Comparison of ENCODE assay signal across 8 cellular contexts in genomic region chrX:103687696-103688191, GRCh38. TPM values are rescaled to one million over a fixed set of nuclear protein-coding genes. Genes with fewer than 3 reads are reported as not detected.
A peak's percentile ranks its signal among the peaks of the same experiment; 100 is the strongest.
DNase-seq lines count a peak whose midpoint lies in the region; ATAC-seq, FAIRE-seq and TF ChIP-seq lines count a peak whose summit lies in the region.

No MANE protein-coding gene starts in this region.

- H3K4me3 ChIP-seq in GM12878 (peak overlapping the region; percentile 73), iPS DF 6.9 (ENCODE audit: low read length) (peak overlapping the region; percentile 11; the same call in 1 of the 2 replicates)

- RAD21 ChIA-PET in GM12878 (lab: Charles Lee; ENCODE audit: unreplicated experiment) = no interaction called here

- SMC1A ChIA-PET in GM12878 (lab: Charles Lee; ENCODE audit: uncharacterized antibody, unreplicated experiment) = interaction anchor here (1.0 kb wide), 1 partner anchor 157 kb away, joined by 5 read pairs; no protein-coding TSS in a partner anchor

- no peak overlapping the region for H3K4me3 Mint-ChIP-seq in T-helper 2 cell treated with Interferon-gamma antibody and Interleukin-4, amounts not matched to agents 5 μg/mL and 100 μg/mL, for 36 hours

- TF ChIP-seq RAD21 in GM12878 (IDR thresholded peaks at IDR 0.05; ENCODE audit: insufficient read depth, low read depth, low read length) = peak; percentile 52

- TF ChIP-seq EP300 in GM12878 (IDR thresholded peaks at IDR 0.05; ENCODE audit: borderline replicate concordance in 1 of 2, control insufficient read depth in 1 of 2, low read depth in 2 of 2, low read length in 2 of 2) = no peak

- no peak overlapping the region for H3K27ac Mint-ChIP-seq in T-helper 2 cell treated with Interferon-gamma antibody and Interleukin-4, amounts not matched to agents 5 μg/mL and 100 μg/mL, for 36 hours

- H3K9me3 ChIP-seq in GM12878 (replicated peaks; ENCODE audit: control insufficient read depth, insufficient read depth, low read length) (no peaks in the 10 kb centered on the region; the same call in 2 of the 3 replicates), iPS DF 6.9 (ENCODE audit: control insufficient read depth, insufficient read depth, low read length) (no peaks in the 10 kb centered on the region)

- H3K27me3 ChIP-seq in GM12878 (replicated peaks in 1 of 2; ENCODE audit: control insufficient read depth in 2 of 2, insufficient read depth in 2 of 2, low read length in 1 of 2) = no peaks in the 10 kb centered on the region
- no peaks in the 10 kb centered on the region for H3K27me3 ChIP-seq in iPS DF 6.9 (ENCODE audit: control insufficient read depth, insufficient read depth, low read length)

- H4K20me1 ChIP-seq in GM12878 (ENCODE audit: control insufficient read depth, insufficient read depth) = no peaks in the 10 kb centered on the region

- no peak for TF ChIP-seq POLR2A in GM12878 (IDR thresholded peaks at IDR 0.05; ENCODE audit: low read depth, low read length)

- peaks cover 4% of the 10 kb centered on the region for H3K4me1 Mint-ChIP-seq in T-helper 2 cell treated with Interferon-gamma antibody and Interleukin-4, amounts not matched to agents 5 μg/mL and 100 μg/mL, for 36 hours (ENCODE audit: low read depth)

- BruUV-seq in GM12878 (replicated peaks; lab: Mats Ljungman, UMichigan) = no TSS peak

- CTCF ChIA-PET in GM10248 (lab: Yijun Ruan, JAX) (interaction anchor here (1.2 kb wide), 1 partner anchor 24 kb away, joined by 5 read pairs; no protein-coding TSS in a partner anchor), GM12878 (lab: Yijun Ruan, JAX) (no interaction called here)

- H3K79me2 ChIP-seq in GM12878 (ENCODE audit: control insufficient read depth, insufficient read depth, low read length) = peaks cover 26% of the 10 kb centered on the region

- POLR2A ChIA-PET in GM10248 (lab: Yijun Ruan, JAX) (interaction anchor here (0.7 to 1.0 kb wide), 3 partner anchors 128 to 1105 kb away, joined by 4 to 8 read pairs (median 7); no protein-coding TSS in a partner anchor), GM12878 (lab: Charles Lee) (interaction anchor here (0.7 kb wide), 1 partner anchor 707 kb away, joined by 5 read pairs; no protein-coding TSS in a partner anchor)

- peak overlapping the region; percentile 81 for H2AFZ ChIP-seq in GM12878 (ENCODE audit: control insufficient read depth, low read depth, low read length)

- peak; percentile 13 for DNase-seq in GM10248 (ENCODE audit: extremely low spot score)
- peak; percentile 73 for DNase-seq in NCI-H1436 treated with DMSO at 0.1 percent for 48 hours (lab: John Stamatoyannopoulos, UW)
- DNase-seq in T-helper 2 cell treated with Interferon-gamma antibody and Interleukin-4, amounts not matched to agents 5 μg/mL and 100 μg/mL, for 36 hours (ENCODE audit: low spot score) = peak; percentile 34
- peak; percentile 37 for DNase-seq in GM12878 (ENCODE audit: low read depth, low spot score)
- peak; percentile 61 for DNase-seq in iPS DF 6.9 (ENCODE audit: low read depth, low spot score)
- DNase-seq in sciatic nerve (ENCODE audit: low spot score) = peak; percentile 89
- no peak for DNase-seq in GM19238 (ENCODE audit: insufficient read length, low spot score)

- TF ChIP-seq CTCF in GM10248 (IDR thresholded peaks at IDR 0.05; ENCODE audit: control extremely low read depth, extremely low read depth, low read depth, missing control alignments) = peak; percentile 47
- peak; percentile 58 to 66 (median 63); a peak in 5 of 6 replicates for TF ChIP-seq CTCF in GM12878 (IDR thresholded peaks at IDR 0.05 in 2 of 3, conservative IDR thresholded peaks at IDR 0.05 in 1 of 3; ENCODE audit: control insufficient read depth in 2 of 3, extremely low read depth in 1 of 3, insufficient read depth in 1 of 3, low read depth in 3 of 3, low read length in 3 of 3)

- intact Hi-C loops in GM12878 (cut with micrococcal nuclease; ENCODE audit: unreplicated experiment) (loop anchor here (1.0 to 5.0 kb wide), 3 partner anchors 58 to 425 kb away; partner anchors contain the start of gene ZCCHC18), sciatic nerve (cut with DNase I) (loop anchor here (10.0 kb wide), 1 partner anchor 127 kb away; no protein-coding TSS in a partner anchor)

- H3K27me3 Mint-ChIP-seq in T-helper 2 cell treated with Interferon-gamma antibody and Interleukin-4, amounts not matched to agents 5 μg/mL and 100 μg/mL, for 36 hours (ENCODE audit: low read depth) = no peaks in the 10 kb centered on the region

- FAIRE-seq in GM12878 (lab: Jason Lieb, UNC) = no peak

- H3K4me1 ChIP-seq in GM12878 (ENCODE audit: control insufficient read depth, insufficient read depth, low read length) (no peaks in the 10 kb centered on the region), iPS DF 6.9 (ENCODE audit: control insufficient read depth, insufficient read depth, low read length) (no peaks in the 10 kb centered on the region)

- peaks cover 14% of the 10 kb centered on the region for H3K36me3 Mint-ChIP-seq in T-helper 2 cell treated with Interferon-gamma antibody and Interleukin-4, amounts not matched to agents 5 μg/mL and 100 μg/mL, for 36 hours (ENCODE audit: low read depth)

- H3K36me3 ChIP-seq in GM12878 (ENCODE audit: control insufficient read depth in 2 of 2, insufficient read depth in 2 of 2, low read length in 1 of 2) (0 out of 4 replicates have a peak, but pooled peaks cover 0 to 1% of the 10 kb centered on the region in 2 experiments), iPS DF 6.9 (ENCODE audit: control insufficient read depth, insufficient read depth, low read length) (no peaks in the 10 kb centered on the region)

- peak overlapping the region; percentile 67 for H3K4me2 ChIP-seq in GM12878 (ENCODE audit: control insufficient read depth, insufficient read depth)

- WGBS in GM12878 (ENCODE audit: insufficient coverage, insufficient replicate concordance, low lambda C conversion rate, missing lambda C conversion rate) = 26% methylated on average over 16 of the region's 16 CpGs
- no CpG with 5 or more reads among the region's 16 CpGs for WGBS in iPS DF 6.9 (ENCODE audit: insufficient coverage, insufficient read length)

- ATAC-seq in GM12878 (peak; percentile 40), sciatic nerve (peak; percentile 51), HG03354 (IDR thresholded peaks at IDR 0.05; ENCODE audit: poor library complexity, severe bottlenecking, unreplicated experiment) (no peak)

- peak overlapping the region; percentile 83 for H3K9ac ChIP-seq in GM12878 (ENCODE audit: control insufficient read depth, insufficient read depth, low read length)

- in situ Hi-C loops in GM12878 (cut with MboI) = loop anchor here (10.0 kb wide), 1 partner anchor 467 kb away; the partner anchor contains the start of gene SLC25A53

- H3K9me3 Mint-ChIP-seq in T-helper 2 cell treated with Interferon-gamma antibody and Interleukin-4, amounts not matched to agents 5 μg/mL and 100 μg/mL, for 36 hours = no peaks in the 10 kb centered on the region

- H3K27ac ChIP-seq in GM12878 (ENCODE audit: control insufficient read depth, insufficient read depth) (peak overlapping the region; percentile 91), iPS DF 6.9 (ENCODE audit: low read length) (no peak overlapping the region)

RNA-seq across cellular contexts. Expression of gene MORF4L2, which starts 1.2 kb away (rescaled TPM):
- 77.3 and 78.7 TPM in 2 replicates for total RNA-seq in GM12878 (2013; cell fraction: nucleolus; rRNA removed)
- 121 and 154 TPM in 2 replicates for total RNA-seq in GM12878 (2014; rRNA removed)
- total RNA-seq in GM12878 (2014; rRNA removed; fragmentation: Illumina TruSeq; extraction: Trizol) = 188 and 189 TPM in 2 replicates
- 154 and 167 TPM in 2 replicates for total RNA-seq in GM12878 (2021)
- 132 TPM for polyA plus RNA-seq in GM12878 (2011; ENCODE audit: low read depth)
- 246 and 326 TPM in 2 replicates for polyA plus RNA-seq in GM12878 (2011; rRNA removed)
- 119 and 165 TPM in 2 replicates for polyA plus RNA-seq in GM12878 (2011; cell fraction: cytosol; rRNA removed)
- 97.3 and 98.7 TPM in 2 replicates for polyA plus RNA-seq in GM12878 (2011; cell fraction: nucleus; rRNA removed)
- polyA plus RNA-seq in GM12878 (2012) = 155 and 156 TPM in 2 replicates
- polyA plus RNA-seq in GM12878 (2014; fragmentation: Illumina TruSeq; extraction: Trizol) = 311 and 381 TPM in 2 replicates
- 100 to 1,000 TPM; 118 to 235 TPM for polyA plus RNA-seq in GM12878 (2014; fragmentation: Nextera tagmentation; extraction: Ambion mirVana)
- polyA plus RNA-seq in GM12878 (2014; rRNA removed) = 119 and 150 TPM in 2 replicates
- polyA plus RNA-seq in GM12878 (2016; fragmentation: Nextera tagmentation; extraction: Ambion mirVana) = 100 to 1,000 TPM; 210 to 215 TPM
- polyA minus RNA-seq in GM12878 (2011; rRNA and poly(A)+ RNA removed) = 76.2 and 86.8 TPM in 2 replicates
- polyA minus RNA-seq in GM12878 (2011; cell fraction: cytosol; rRNA and poly(A)+ RNA removed) = 43.0 and 44.2 TPM in 2 replicates
- polyA minus RNA-seq in GM12878 (2011; cell fraction: nucleus; rRNA and poly(A)+ RNA removed) = 24.2 and 27.3 TPM in 2 replicates
- total RNA-seq in sciatic nerve = 224 TPM

RNA-seq across cellular contexts. Expression of gene TMEM31, which starts 23.0 kb away (rescaled TPM):
- not detected in 2 replicates for total RNA-seq in GM12878 (2013; cell fraction: nucleolus; rRNA removed)
- not detected in 2 replicates for total RNA-seq in GM12878 (2014; rRNA removed)
- total RNA-seq in GM12878 (2014; rRNA removed; fragmentation: Illumina TruSeq; extraction: Trizol) = not detected in 2 replicates
- not detected in 2 replicates for total RNA-seq in GM12878 (2021)
- polyA plus RNA-seq in GM12878 (2011; ENCODE audit: low read depth) = not detected
- polyA plus RNA-seq in GM12878 (2011; rRNA removed) = 0.13 TPM in 1 of 2 replicates, not detected in the other
- 0.09 TPM in 1 of 2 replicates, not detected in the other for polyA plus RNA-seq in GM12878 (2011; cell fraction: cytosol; rRNA removed)
- not detected in 2 replicates for polyA plus RNA-seq in GM12878 (2011; cell fraction: nucleus; rRNA removed)
- 0.29 TPM in 1 of 2 replicates, not detected in the other for polyA plus RNA-seq in GM12878 (2012)
- 0.18 TPM in 1 of 2 replicates, not detected in the other for polyA plus RNA-seq in GM12878 (2014; fragmentation: Illumina TruSeq; extraction: Trizol)
- not detected for polyA plus RNA-seq in GM12878 (2014; fragmentation: Nextera tagmentation; extraction: Ambion mirVana)
- polyA plus RNA-seq in GM12878 (2014; rRNA removed) = not detected in 2 replicates
- polyA plus RNA-seq in GM12878 (2016; fragmentation: Nextera tagmentation; extraction: Ambion mirVana) = not detected
- polyA minus RNA-seq in GM12878 (2011; rRNA and poly(A)+ RNA removed) = not detected in 2 replicates
- not detected in 2 replicates for polyA minus RNA-seq in GM12878 (2011; cell fraction: cytosol; rRNA and poly(A)+ RNA removed)
- polyA minus RNA-seq in GM12878 (2011; cell fraction: nucleus; rRNA and poly(A)+ RNA removed) = not detected in 2 replicates
- 1.4 TPM for total RNA-seq in sciatic nerve

RNA-seq across cellular contexts. Expression of gene TCEAL1, which starts 59.0 kb away (rescaled TPM):
- total RNA-seq in GM12878 (2013; cell fraction: nucleolus; rRNA removed) = 4.4 and 5.4 TPM in 2 replicates
- total RNA-seq in GM12878 (2014; rRNA removed) (14.0 and 17.5 TPM in 2 replicates), GM12878 (2014; rRNA removed; fragmentation: Illumina TruSeq; extraction: Trizol) (16.3 and 17.0 TPM in 2 replicates), GM12878 (2021) (10.1 and 12.5 TPM in 2 replicates), sciatic nerve (25.4 TPM)
- polyA plus RNA-seq in GM12878 (2011; ENCODE audit: low read depth) = 11.7 TPM
- polyA plus RNA-seq in GM12878 (2011; rRNA removed) (15.7 and 25.7 TPM in 2 replicates), GM12878 (2014; fragmentation: Illumina TruSeq; extraction: Trizol) (20.4 and 20.5 TPM in 2 replicates), GM12878 (2014; fragmentation: Nextera tagmentation; extraction: Ambion mirVana) (10 to 100 TPM; 19.0 to 24.3 TPM), GM12878 (2014; rRNA removed) (16.6 and 16.7 TPM in 2 replicates), GM12878 (2016; fragmentation: Nextera tagmentation; extraction: Ambion mirVana) (10 to 100 TPM; 20.9 to 21.4 TPM)
- polyA plus RNA-seq in GM12878 (2011; cell fraction: cytosol; rRNA removed) = 9.0 and 11.7 TPM in 2 replicates
- 8.2 and 10.6 TPM in 2 replicates for polyA plus RNA-seq in GM12878 (2011; cell fraction: nucleus; rRNA removed)
- 11.4 and 13.6 TPM in 2 replicates for polyA plus RNA-seq in GM12878 (2012)
- polyA minus RNA-seq in GM12878 (2011; rRNA and poly(A)+ RNA removed) = 1.6 and 4.6 TPM in 2 replicates
- polyA minus RNA-seq in GM12878 (2011; cell fraction: cytosol; rRNA and poly(A)+ RNA removed) = 1.9 and 2.4 TPM in 2 replicates
- polyA minus RNA-seq in GM12878 (2011; cell fraction: nucleus; rRNA and poly(A)+ RNA removed) = 1.4 and 1.6 TPM in 2 replicates
